Comparison of ENCODE assay signal across 30 cellular contexts in genomic region chr12:2454778-2455177, GRCh38.
"Had no signal": no experiment of that assay in that cellular context is flagged by ENCODE, and none has a peak within 500 bp of the region (broad histone marks: within the 10 kb centered on the region; RNA-seq: fewer than 3 reads in every experiment).

No MANE protein-coding gene starts in this region.

- H3K27me3 ChIP-seq: ascending aorta, breast epithelium, cardiac muscle cell, esophagus muscularis mucosa, foreskin keratinocyte, gastrocnemius medialis, heart left ventricle had no signal

- H3K27ac ChIP-seq: ascending aorta, breast epithelium, cardiac muscle cell, esophagus muscularis mucosa, foreskin keratinocyte, gastrocnemius medialis, heart left ventricle had no signal

- H3K9me3 ChIP-seq: ascending aorta, breast epithelium, esophagus muscularis mucosa, gastrocnemius medialis, heart left ventricle had no signal

- ATAC-seq: activated naive CD4-positive, alpha-beta T cell treated with anti-CD3 and anti-CD28 coated beads, Interleukin-2, amount 50 U/mL, for 72 hours; activated T-cell treated with anti-CD3 and anti-CD28 coated beads, Interleukin-2, amount 50 U/mL, for 72 hours; effector memory CD8-positive, alpha-beta T cell; foreskin keratinocyte; gastrocnemius medialis; heart left ventricle; T-cell had no signal

- DNase-seq: activated CD4-positive, alpha-beta memory T cell treated with anti-CD3 and anti-CD28 coated beads, Interleukin-2, amount 10 ng/mL, durations not matched to agents 7 days and 5 days; activated CD4-positive, alpha-beta T cell treated with anti-CD3 and anti-CD28 coated beads for 1 hour; activated CD4-positive, alpha-beta T cell treated with anti-CD3 and anti-CD28 coated beads for 4 hours; activated CD4-positive, alpha-beta T cell treated with anti-CD3 and anti-CD28 coated beads, Interleukin-2, amount 10 ng/mL, durations not matched to agents 7 days and 5 days; activated CD4-positive, alpha-beta T cell treated with anti-CD3 and anti-CD28 coated beads, Interleukin-2, amount 50 U/mL, for 4 hours; activated CD4-positive, CD25-positive, alpha-beta regulatory T cell; activated CD8-positive, alpha-beta memory T cell treated with anti-CD3 and anti-CD28 coated beads, Interleukin-2, amount 50 U/mL, for 48 hours; activated gamma-delta T cell; activated naive CD4-positive, alpha-beta T cell; activated naive CD4-positive, alpha-beta T cell treated with anti-CD3 and anti-CD28 coated beads, Interleukin-2, amount 10 ng/mL, durations not matched to agents 7 days and 5 days; activated naive CD8-positive, alpha-beta T cell treated with anti-CD3 and anti-CD28 coated beads, Interleukin-2, amount 10 ng/mL, durations not matched to agents 7 days and 5 days; activated T-cell treated with anti-CD3 and anti-CD28 coated beads for 4 hours; activated T-cell treated with anti-CD3 and anti-CD28 coated beads, Interleukin-2, amount 50 U/mL, for 24 hours; activated T-cell treated with anti-CD3 and anti-CD28 coated beads, Interleukin-2, amount 50 U/mL, for 72 hours; cortex of kidney; dermis blood vessel endothelial cell; effector CD4-positive, alpha-beta T cell; effector memory CD8-positive, alpha-beta T cell; erythroblast; foreskin keratinocyte; gastrocnemius medialis; glutamatergic neuron; heart left ventricle; T-cell; T1000 had no signal

- H3K36me3 ChIP-seq: breast epithelium, gastrocnemius medialis had no signal

- H3K4me1 ChIP-seq: breast epithelium, foreskin keratinocyte, gastrocnemius medialis had no signal

- H3K4me3 ChIP-seq: ascending aorta, breast epithelium, cardiac muscle cell, esophagus muscularis mucosa, gastrocnemius medialis, heart left ventricle had no signal
